Comparison of ENCODE assay signal across 27 cellular contexts in the genomic region with DNA sequence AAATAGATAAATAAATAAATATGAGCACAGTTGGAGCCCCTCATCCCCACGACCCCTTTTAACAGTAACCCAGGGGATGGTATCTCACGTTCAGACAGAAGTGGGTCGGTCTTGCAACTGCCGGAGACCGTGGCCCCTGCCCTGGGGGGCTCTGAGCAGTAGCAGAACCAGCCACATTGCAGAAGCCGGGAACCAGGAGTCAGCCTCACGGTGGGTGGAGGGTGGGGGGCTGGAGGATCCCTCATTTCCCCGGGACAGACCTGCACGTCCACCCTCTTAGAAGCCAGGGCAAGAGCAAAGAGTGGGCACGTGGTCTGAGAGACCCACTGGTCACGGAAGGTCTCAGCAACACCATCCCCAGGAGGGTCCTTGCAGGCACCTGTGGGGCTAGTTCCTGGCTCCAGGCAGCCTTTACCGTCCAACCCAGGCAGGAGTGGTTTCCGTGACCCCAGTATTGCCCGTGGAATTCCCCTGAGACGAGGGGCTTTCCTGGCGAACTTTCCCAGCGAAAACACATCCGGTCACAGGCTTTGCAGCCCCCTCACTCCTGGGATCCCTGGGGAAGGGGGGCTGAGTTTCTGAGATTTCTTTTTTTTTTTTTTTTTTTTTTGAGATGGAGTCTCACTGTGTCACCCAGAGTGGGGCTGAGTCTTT. TPM values are rescaled to one million over a fixed set of nuclear protein-coding genes. Genes with fewer than 3 reads are reported as not detected.
DNase-seq lines count a peak whose midpoint lies in the region; ATAC-seq and TF ChIP-seq lines count a peak whose summit lies in the region.
"Had no signal": no experiment of that assay in that cellular context is flagged by ENCODE, and none has a peak within 500 bp of the region (broad histone marks: within the 10 kb centered on the region; RNA-seq: fewer than 3 reads in every experiment).

No MANE protein-coding gene starts in this region.

- H3K4me1 ChIP-seq in BLaER1: peaks cover 83% of the 10 kb centered on the region
- no peaks in the 10 kb centered on the region for H3K4me1 ChIP-seq in upper lobe of left lung
- H3K4me1 ChIP-seq: upper lobe of right lung had no signal

- H3K36me3 ChIP-seq in BLaER1: no peaks in the 10 kb centered on the region
- no peaks in the 10 kb centered on the region for H3K36me3 ChIP-seq in upper lobe of left lung
- H3K36me3 ChIP-seq: upper lobe of right lung had no signal

- ATAC-seq in GM18909 (IDR thresholded peaks at IDR 0.05; ENCODE audit: poor library complexity, unreplicated experiment) (peak; percentile 43), HG02642 (IDR thresholded peaks at IDR 0.05; ENCODE audit: poor library complexity, unreplicated experiment) (peak; percentile 58), HG02763 (IDR thresholded peaks at IDR 0.05; ENCODE audit: unreplicated experiment) (no peak), GM19328 (IDR thresholded peaks at IDR 0.05; ENCODE audit: unreplicated experiment) (no peak), GM21576 (IDR thresholded peaks at IDR 0.05; ENCODE audit: unreplicated experiment) (no peak), upper lobe of left lung (ENCODE audit: low FRiP score in 2 of 2) (no peak)
- ATAC-seq: left cardiac atrium, mucosa of descending colon, right cardiac atrium, upper lobe of right lung had no signal

- no peak for TF ChIP-seq EP300 in upper lobe of left lung (IDR thresholded peaks at IDR 0.05)

- TF ChIP-seq POLR2A in upper lobe of left lung (IDR thresholded peaks at IDR 0.05): no peak

- H3K9me3 ChIP-seq in BLaER1 (no peaks in the 10 kb centered on the region), upper lobe of left lung (no peaks in the 10 kb centered on the region)
- H3K9me3 ChIP-seq: mucosa of descending colon, upper lobe of right lung had no signal

- H3K4me3 ChIP-seq in BLaER1 (no peak overlapping the region), upper lobe of left lung (no peak overlapping the region)
- H3K4me3 ChIP-seq: mucosa of descending colon, upper lobe of right lung had no signal

- H3K27me3 ChIP-seq in BLaER1 (no peaks in the 10 kb centered on the region), upper lobe of left lung (no peaks in the 10 kb centered on the region)
- H3K27me3 ChIP-seq: upper lobe of right lung had no signal

- no peak overlapping the region for H3K9ac ChIP-seq in BLaER1

- peak overlapping the region; percentile 24 for H3K4me2 ChIP-seq in BLaER1

- H4K20me1 ChIP-seq in BLaER1: no peaks in the 10 kb centered on the region

- H3K27ac ChIP-seq in BLaER1 (peak overlapping the region; percentile 37), upper lobe of left lung (no peak overlapping the region)
- H3K27ac ChIP-seq: upper lobe of right lung had no signal

- no peak for TF ChIP-seq CTCF in upper lobe of left lung (IDR thresholded peaks at IDR 0.05)

- DNase-seq in dermis blood vessel endothelial cell (peak; percentile 55), upper lobe of left lung (no peak)
- DNase-seq: ACHN; activated CD4-positive, alpha-beta T cell treated with anti-CD3 and anti-CD28 coated beads, Interleukin-2, amount 10 ng/mL, durations not matched to agents 24 days and 14 days; activated naive CD4-positive, alpha-beta T cell treated with anti-CD3 and anti-CD28 coated beads for 36 hours; CD8-positive, alpha-beta memory T cell; DND-41; hippocampal formation; Kasumi-1; left cardiac atrium; mucosa of descending colon; NCI-H1105; NCI-H2171; nucleus accumbens; stimulated activated CD4-positive, alpha-beta T cell treated with anti-CD3 and anti-CD28 coated beads, Interleukin-15, amount 100 ng/mL, for 24 hours; upper lobe of right lung had no signal

- 54 to 55% methylated on average over 16 to 17 of the region's 18 CpGs for WGBS in upper lobe of left lung, 2 donors

RNA-seq across cellular contexts. Expression of gene IL3RA, which starts 8.8 kb away (rescaled TPM):
- total RNA-seq in dermis blood vessel endothelial cell: 23.6 and 64.7 TPM in 2 replicates
- total RNA-seq in upper lobe of left lung: 10 to 100 TPM in 5 of 6 donors, 1 to 10 TPM in 1; 8.8 to 62.3 (median 31.9) TPM
- total RNA-seq: activated naive CD4-positive, alpha-beta T cell treated with anti-CD3 and anti-CD28 coated beads for 36 hours; astrocyte; fibroblast of villous mesenchyme; HT1080 had no signal

RNA-seq across cellular contexts. Expression of gene CSF2RA, which starts 59.2 kb away (rescaled TPM):
- not detected in 2 replicates for total RNA-seq in dermis blood vessel endothelial cell
- 10 to 100 TPM; 13.6 to 55.5 (median 38.9) TPM for total RNA-seq in upper lobe of left lung
- total RNA-seq: endothelial cell of umbilical vein, fibroblast of villous mesenchyme had no signal

Comparison
In these comparisons a context has a peak if more than half of its experiments do, and no peak if none do; other contexts are left out.
1. ATAC-seq: peak in GM18909 (single experiment) and HG02642 (single experiment); none in HG02763 (single experiment), GM19328 (single experiment), GM21576 (single experiment) and upper lobe of left lung (0 of 2).
2. RNA of gene CSF2RA, which starts 59.2 kb away (total RNA-seq): 13.6 to 55.5 TPM in upper lobe of left lung; not detected in dermis blood vessel endothelial cell; every median in the first group is over 10 times any median in the second.